Comparison of ENCODE assay signal across 1 cellular context in the genomic region with DNA sequence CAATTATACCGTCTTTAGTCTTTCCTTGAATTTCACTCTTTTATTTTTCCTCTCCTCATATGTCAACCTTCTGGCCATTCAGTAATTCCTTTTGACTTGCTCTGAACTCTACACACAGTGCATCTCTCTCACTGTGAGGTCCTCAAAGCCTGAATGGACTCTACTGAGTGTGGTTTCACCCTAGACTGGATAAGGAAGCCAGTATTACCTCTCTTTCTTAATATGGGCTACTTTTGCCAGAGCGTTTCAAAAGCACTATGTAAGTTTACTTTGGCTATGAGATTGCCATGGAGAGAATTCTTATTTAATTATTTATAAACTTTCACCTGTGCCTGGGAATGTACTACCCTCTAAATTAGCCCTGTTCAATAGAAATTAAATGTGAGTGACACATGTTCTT.
TF ChIP-seq lines count a peak whose summit lies in the region.

No MANE protein-coding gene starts in this region.

TF ChIP-seq in GM23338, 12 proteins besides CTCF, POLR2A, EP300 and RAD21 (continued from another document):
- TF ChIP-seq, protein P1, sequence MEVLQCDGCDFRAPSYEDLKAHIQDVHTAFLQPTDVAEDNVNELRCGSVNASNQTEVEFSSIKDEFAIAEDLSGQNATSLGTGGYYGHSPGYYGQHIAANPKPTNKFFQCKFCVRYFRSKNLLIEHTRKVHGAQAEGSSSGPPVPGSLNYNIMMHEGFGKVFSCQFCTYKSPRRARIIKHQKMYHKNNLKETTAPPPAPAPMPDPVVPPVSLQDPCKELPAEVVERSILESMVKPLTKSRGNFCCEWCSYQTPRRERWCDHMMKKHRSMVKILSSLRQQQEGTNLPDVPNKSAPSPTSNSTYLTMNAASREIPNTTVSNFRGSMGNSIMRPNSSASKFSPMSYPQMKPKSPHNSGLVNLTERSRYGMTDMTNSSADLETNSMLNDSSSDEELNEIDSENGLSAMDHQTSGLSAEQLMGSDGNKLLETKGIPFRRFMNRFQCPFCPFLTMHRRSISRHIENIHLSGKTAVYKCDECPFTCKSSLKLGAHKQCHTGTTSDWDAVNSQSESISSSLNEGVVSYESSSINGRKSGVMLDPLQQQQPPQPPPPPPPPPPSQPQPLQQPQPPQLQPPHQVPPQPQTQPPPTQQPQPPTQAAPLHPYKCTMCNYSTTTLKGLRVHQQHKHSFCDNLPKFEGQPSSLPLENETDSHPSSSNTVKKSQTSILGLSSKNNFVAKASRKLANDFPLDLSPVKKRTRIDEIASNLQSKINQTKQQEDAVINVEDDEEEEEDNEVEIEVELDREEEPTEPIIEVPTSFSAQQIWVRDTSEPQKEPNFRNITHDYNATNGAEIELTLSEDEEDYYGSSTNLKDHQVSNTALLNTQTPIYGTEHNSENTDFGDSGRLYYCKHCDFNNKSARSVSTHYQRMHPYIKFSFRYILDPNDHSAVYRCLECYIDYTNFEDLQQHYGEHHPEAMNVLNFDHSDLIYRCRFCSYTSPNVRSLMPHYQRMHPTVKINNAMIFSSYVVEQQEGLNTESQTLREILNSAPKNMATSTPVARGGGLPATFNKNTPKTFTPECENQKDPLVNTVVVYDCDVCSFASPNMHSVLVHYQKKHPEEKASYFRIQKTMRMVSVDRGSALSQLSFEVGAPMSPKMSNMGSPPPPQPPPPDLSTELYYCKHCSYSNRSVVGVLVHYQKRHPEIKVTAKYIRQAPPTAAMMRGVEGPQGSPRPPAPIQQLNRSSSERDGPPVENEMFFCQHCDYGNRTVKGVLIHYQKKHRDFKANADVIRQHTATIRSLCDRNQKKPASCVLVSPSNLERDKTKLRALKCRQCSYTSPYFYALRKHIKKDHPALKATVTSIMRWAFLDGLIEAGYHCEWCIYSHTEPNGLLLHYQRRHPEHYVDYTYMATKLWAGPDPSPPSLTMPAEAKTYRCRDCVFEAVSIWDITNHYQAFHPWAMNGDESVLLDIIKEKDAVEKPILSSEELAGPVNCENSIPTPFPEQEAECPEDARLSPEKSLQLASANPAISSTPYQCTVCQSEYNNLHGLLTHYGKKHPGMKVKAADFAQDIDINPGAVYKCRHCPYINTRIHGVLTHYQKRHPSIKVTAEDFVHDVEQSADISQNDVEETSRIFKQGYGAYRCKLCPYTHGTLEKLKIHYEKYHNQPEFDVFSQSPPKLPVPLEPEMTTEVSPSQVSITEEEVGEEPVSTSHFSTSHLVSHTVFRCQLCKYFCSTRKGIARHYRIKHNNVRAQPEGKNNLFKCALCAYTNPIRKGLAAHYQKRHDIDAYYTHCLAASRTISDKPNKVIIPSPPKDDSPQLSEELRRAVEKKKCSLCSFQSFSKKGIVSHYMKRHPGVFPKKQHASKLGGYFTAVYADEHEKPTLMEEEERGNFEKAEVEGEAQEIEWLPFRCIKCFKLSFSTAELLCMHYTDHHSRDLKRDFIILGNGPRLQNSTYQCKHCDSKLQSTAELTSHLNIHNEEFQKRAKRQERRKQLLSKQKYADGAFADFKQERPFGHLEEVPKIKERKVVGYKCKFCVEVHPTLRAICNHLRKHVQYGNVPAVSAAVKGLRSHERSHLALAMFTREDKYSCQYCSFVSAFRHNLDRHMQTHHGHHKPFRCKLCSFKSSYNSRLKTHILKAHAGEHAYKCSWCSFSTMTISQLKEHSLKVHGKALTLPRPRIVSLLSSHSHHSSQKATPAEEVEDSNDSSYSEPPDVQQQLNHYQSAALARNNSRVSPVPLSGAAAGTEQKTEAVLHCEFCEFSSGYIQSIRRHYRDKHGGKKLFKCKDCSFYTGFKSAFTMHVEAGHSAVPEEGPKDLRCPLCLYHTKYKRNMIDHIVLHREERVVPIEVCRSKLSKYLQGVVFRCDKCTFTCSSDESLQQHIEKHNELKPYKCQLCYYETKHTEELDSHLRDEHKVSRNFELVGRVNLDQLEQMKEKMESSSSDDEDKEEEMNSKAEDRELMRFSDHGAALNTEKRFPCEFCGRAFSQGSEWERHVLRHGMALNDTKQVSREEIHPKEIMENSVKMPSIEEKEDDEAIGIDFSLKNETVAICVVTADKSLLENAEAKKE (CRISPR knock-in tag; IDR thresholded peaks at IDR 0.05), result no peak
- TF ChIP-seq STAT1 (IDR thresholded peaks at IDR 0.05; ENCODE audit: unreplicated experiment) (no peak), ZNF114 (CRISPR knock-in tag; IDR thresholded peaks at IDR 0.05) (no peak), CREB1 (CRISPR knock-in tag; IDR thresholded peaks at IDR 0.05; ENCODE audit: low read depth) (no peak), ZNF331 (CRISPR knock-in tag; IDR thresholded peaks at IDR 0.05; ENCODE audit: low read depth) (no peak), JUNB (IDR thresholded peaks at IDR 0.05; ENCODE audit: unreplicated experiment) (no peak), EZH2 (IDR thresholded peaks at IDR 0.05; ENCODE audit: low read depth, unreplicated experiment) (no peak)
- TF ChIP-seq, protein P2, sequence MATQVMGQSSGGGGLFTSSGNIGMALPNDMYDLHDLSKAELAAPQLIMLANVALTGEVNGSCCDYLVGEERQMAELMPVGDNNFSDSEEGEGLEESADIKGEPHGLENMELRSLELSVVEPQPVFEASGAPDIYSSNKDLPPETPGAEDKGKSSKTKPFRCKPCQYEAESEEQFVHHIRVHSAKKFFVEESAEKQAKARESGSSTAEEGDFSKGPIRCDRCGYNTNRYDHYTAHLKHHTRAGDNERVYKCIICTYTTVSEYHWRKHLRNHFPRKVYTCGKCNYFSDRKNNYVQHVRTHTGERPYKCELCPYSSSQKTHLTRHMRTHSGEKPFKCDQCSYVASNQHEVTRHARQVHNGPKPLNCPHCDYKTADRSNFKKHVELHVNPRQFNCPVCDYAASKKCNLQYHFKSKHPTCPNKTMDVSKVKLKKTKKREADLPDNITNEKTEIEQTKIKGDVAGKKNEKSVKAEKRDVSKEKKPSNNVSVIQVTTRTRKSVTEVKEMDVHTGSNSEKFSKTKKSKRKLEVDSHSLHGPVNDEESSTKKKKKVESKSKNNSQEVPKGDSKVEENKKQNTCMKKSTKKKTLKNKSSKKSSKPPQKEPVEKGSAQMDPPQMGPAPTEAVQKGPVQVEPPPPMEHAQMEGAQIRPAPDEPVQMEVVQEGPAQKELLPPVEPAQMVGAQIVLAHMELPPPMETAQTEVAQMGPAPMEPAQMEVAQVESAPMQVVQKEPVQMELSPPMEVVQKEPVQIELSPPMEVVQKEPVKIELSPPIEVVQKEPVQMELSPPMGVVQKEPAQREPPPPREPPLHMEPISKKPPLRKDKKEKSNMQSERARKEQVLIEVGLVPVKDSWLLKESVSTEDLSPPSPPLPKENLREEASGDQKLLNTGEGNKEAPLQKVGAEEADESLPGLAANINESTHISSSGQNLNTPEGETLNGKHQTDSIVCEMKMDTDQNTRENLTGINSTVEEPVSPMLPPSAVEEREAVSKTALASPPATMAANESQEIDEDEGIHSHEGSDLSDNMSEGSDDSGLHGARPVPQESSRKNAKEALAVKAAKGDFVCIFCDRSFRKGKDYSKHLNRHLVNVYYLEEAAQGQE (IDR thresholded peaks at IDR 0.05; ENCODE audit: unreplicated experiment), result no peak
- TF ChIP-seq, protein P3, sequence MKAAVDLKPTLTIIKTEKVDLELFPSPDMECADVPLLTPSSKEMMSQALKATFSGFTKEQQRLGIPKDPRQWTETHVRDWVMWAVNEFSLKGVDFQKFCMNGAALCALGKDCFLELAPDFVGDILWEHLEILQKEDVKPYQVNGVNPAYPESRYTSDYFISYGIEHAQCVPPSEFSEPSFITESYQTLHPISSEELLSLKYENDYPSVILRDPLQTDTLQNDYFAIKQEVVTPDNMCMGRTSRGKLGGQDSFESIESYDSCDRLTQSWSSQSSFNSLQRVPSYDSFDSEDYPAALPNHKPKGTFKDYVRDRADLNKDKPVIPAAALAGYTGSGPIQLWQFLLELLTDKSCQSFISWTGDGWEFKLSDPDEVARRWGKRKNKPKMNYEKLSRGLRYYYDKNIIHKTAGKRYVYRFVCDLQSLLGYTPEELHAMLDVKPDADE (IDR thresholded peaks at IDR 0.05), result no peak
